13 cellular contexts compared by ENCODE assay signal in genomic region chr2:10520154-10520553, GRCh38.
A peak's percentile ranks its signal among the peaks of the same experiment; 100 is the strongest.
DNase-seq lines count a peak whose midpoint lies in the region; TF ChIP-seq lines count a peak whose summit lies in the region.
"Had no signal": no experiment of that assay in that cellular context is flagged by ENCODE, and none has a peak within 500 bp of the region (broad histone marks: within the 10 kb centered on the region; RNA-seq: fewer than 3 reads in every experiment).

No MANE protein-coding gene starts in this region.

- WGBS in stomach, 5 donors, result 84 to 92% (median 87%) methylated on average over 8 to 9 of the region's 9 CpGs

- TF ChIP-seq CTCF in 22Rv1 (IDR thresholded peaks at IDR 0.05) (peak; percentile 34), stomach (IDR thresholded peaks at IDR 0.05) (no peak)

- H3K9ac ChIP-seq in NT2/D1 (ENCODE audit: insufficient read length, low read depth), result no peak overlapping the region

- H3K27me3 ChIP-seq in NT2/D1 (ENCODE audit: insufficient read depth, insufficient read length) (no peaks in the 10 kb centered on the region), stomach (no peaks in the 10 kb centered on the region)
- H3K27me3 ChIP-seq: SJSA1, upper lobe of left lung had no signal

- intact Hi-C loops in stomach (cut with DNase I; ENCODE audit: low total_unique reads), result no loop called here

- DNase-seq in D341Med (ENCODE audit: low spot score) (peak; percentile 22), NT2/D1 (ENCODE audit: low read depth, low spot score) (peak; percentile 25), iPS DF 4.7 (ENCODE audit: extremely low read depth, low spot score) (peak; percentile 22), RKO (ENCODE audit: low spot score) (no peak), Ammon's horn (ENCODE audit: low spot score) (no peak), SKM-1 treated with dmso at 0.1 percent for 144 hours (lab: John Stamatoyannopoulos, UW; ENCODE audit: unreplicated experiment) (no peak), stomach (no peak)
- DNase-seq: activated CD4-positive, CD25-positive, alpha-beta regulatory T cell treated with anti-CD3 and anti-CD28 coated beads, Interleukin-2, amount 50 U/mL, for 72 hours; activated naive CD4-positive, alpha-beta T cell treated with anti-CD3 and anti-CD28 coated beads, Interleukin-2, amount 10 ng/mL, durations not matched to agents 7 days and 5 days; heart right ventricle had no signal

- H3K9me3 ChIP-seq in NT2/D1 (ENCODE audit: insufficient read depth, low read length) (peaks cover 18% of the 10 kb centered on the region), stomach (peaks cover 4 to 24% (median 18%) of the 10 kb centered on the region in 4 donors)
- H3K9me3 ChIP-seq: SJSA1 had no signal

- H3K4me1 ChIP-seq in NT2/D1 (ENCODE audit: insufficient read depth, insufficient read length) (peaks cover 4% of the 10 kb centered on the region), stomach (no peaks in the 10 kb centered on the region)
- H3K4me1 ChIP-seq: heart right ventricle, upper lobe of left lung had no signal

- no peaks in the 10 kb centered on the region for H3K36me3 ChIP-seq in NT2/D1 (ENCODE audit: insufficient read depth, insufficient read length, low read length)
- no peaks in the 10 kb centered on the region for H3K36me3 ChIP-seq in stomach
- H3K36me3 ChIP-seq: heart right ventricle, SJSA1, upper lobe of left lung had no signal

- TF ChIP-seq EP300 in stomach (IDR thresholded peaks at IDR 0.05), result no peak

- H3K4me3 ChIP-seq in NT2/D1 (ENCODE audit: insufficient read length, low read depth), result no peak overlapping the region
- H3K4me3 ChIP-seq in stomach, result no peak overlapping the region
- H3K4me3 ChIP-seq: heart right ventricle, SJSA1, upper lobe of left lung had no signal

- H3K27ac ChIP-seq in 22Rv1 (no peak overlapping the region), stomach (no peak overlapping the region)
- H3K27ac ChIP-seq: heart right ventricle, SJSA1, upper lobe of left lung had no signal

- no peak for TF ChIP-seq POLR2A in stomach (IDR thresholded peaks at IDR 0.05)

Comparison
In these comparisons a context has a peak if more than half of its experiments do, and no peak if none do; other contexts are left out.
1. DNase-seq: peak in D341Med (single experiment), NT2/D1 (single experiment) and iPS DF 4.7 (single experiment); none in RKO (single experiment), Ammon's horn (single experiment), SKM-1 treated with dmso at 0.1 percent for 144 hours (single experiment) and stomach (single experiment).